ENCODE assay signal across 8 cellular contexts in genomic region chr4:140743194-140743931, GRCh38. TPM values are rescaled to one million over a fixed set of nuclear protein-coding genes. Genes with fewer than 3 reads are reported as not detected.
A peak's percentile ranks its signal among the peaks of the same experiment; 100 is the strongest.
DNase-seq lines count a peak whose midpoint lies in the region; ATAC-seq and TF ChIP-seq lines count a peak whose summit lies in the region.
"Had no signal": no experiment of that assay in that cellular context is flagged by ENCODE, and none has a peak within 500 bp of the region (broad histone marks: within the 10 kb centered on the region; RNA-seq: fewer than 3 reads in every experiment).

No MANE protein-coding gene starts in this region.

- peak; percentile 68 for ATAC-seq in GM18517 (IDR thresholded peaks at IDR 0.05; ENCODE audit: unreplicated experiment)

- WGBS in H9 (ENCODE audit: extremely low coverage, insufficient read length, low lambda C conversion rate) = no CpG with 5 or more reads among the region's 4 CpGs
- 19% methylated on average over 4 of the region's 4 CpGs for WGBS in smooth muscle cell (ENCODE audit: low lambda C conversion rate)

- H3K4ac ChIP-seq in H9 (ENCODE audit: low read depth, low read length) = no peak overlapping the region

- DNase-seq in H9 = no peak
- DNase-seq in MM.1S = peak; percentile 72
- peak; percentile 40 for DNase-seq in epithelial cell of proximal tubule (ENCODE audit: low read depth)
- DNase-seq in smooth muscle cell (lab: John Stamatoyannopoulos, UW; ENCODE audit: unreplicated experiment) = no peak
- DNase-seq in GDM1 (lab: John Stamatoyannopoulos, UW) = no peak
- no peak for DNase-seq in HUDEP-2 (lab: John Stamatoyannopoulos, UW; ENCODE audit: unreplicated experiment in 76 of 76)

- H4K20me1 ChIP-seq in H9 (ENCODE audit: control insufficient read depth, insufficient read depth, insufficient read length) = no peaks in the 10 kb centered on the region
- no peaks in the 10 kb centered on the region for H4K20me1 ChIP-seq in MM.1S (ENCODE audit: insufficient read depth, low read length)
- H4K20me1 ChIP-seq in smooth muscle cell (ENCODE audit: low read depth) = peaks cover 42% of the 10 kb centered on the region

- no peak overlapping the region for H3K27ac ChIP-seq in H9 (ENCODE audit: insufficient read length, low read depth, low read length)
- H3K27ac ChIP-seq in MM.1S (ENCODE audit: low read length) = peak overlapping the region; percentile 95
- peak overlapping the region; percentile 94 for H3K27ac ChIP-seq in smooth muscle cell (ENCODE audit: low read depth)

- no peak overlapping the region for H4K8ac ChIP-seq in H9 (replicated peaks; ENCODE audit: insufficient read length, low read depth, low read length)

- no peak overlapping the region for H3K23ac ChIP-seq in H9 (ENCODE audit: insufficient read length, low read depth, low read length)

- no peak overlapping the region for H2AFZ ChIP-seq in H9 (ENCODE audit: low read length)
- peak overlapping the region; percentile 13 for H2AFZ ChIP-seq in MM.1S (ENCODE audit: low read length)
- H2AFZ ChIP-seq in smooth muscle cell (ENCODE audit: low read depth) = no peak overlapping the region

- H3K36me3 ChIP-seq in MM.1S (replicated peaks; ENCODE audit: insufficient read depth, low read length) (no peaks in the 10 kb centered on the region), smooth muscle cell (ENCODE audit: low read depth) (no peaks in the 10 kb centered on the region)

- peaks cover 1% of the 10 kb centered on the region for H3K27me3 Mint-ChIP-seq in H9 (ENCODE audit: low read depth)

- H3F3A ChIP-seq in MM.1S (ENCODE audit: insufficient read depth, low read length) (peaks cover 43% of the 10 kb centered on the region), smooth muscle cell (ENCODE audit: low read depth) (peaks cover 5% of the 10 kb centered on the region)

- no peak overlapping the region for H2BK12ac ChIP-seq in H9 (ENCODE audit: insufficient read length, low read depth, low read length)

- H3K9ac ChIP-seq in H9 (ENCODE audit: extremely low read depth, insufficient read length, low read length) (no peak overlapping the region), MM.1S (ENCODE audit: low read length) (peak overlapping the region; percentile 69), smooth muscle cell (ENCODE audit: low read depth) (no peak overlapping the region)

- no peaks in the 10 kb centered on the region for H3K9me2 ChIP-seq in MM.1S (replicated peaks; ENCODE audit: insufficient read depth, low read length)

- no peak overlapping the region for H4K5ac ChIP-seq in H9 (ENCODE audit: insufficient read length, low read depth, low read length)

- no peak overlapping the region for H3K56ac ChIP-seq in H9 (ENCODE audit: insufficient read length, low read depth, low read length)

- H3K4me3 Mint-ChIP-seq in H9 = no peak overlapping the region
- H3K4me3 Mint-ChIP-seq: activated naive CD8-positive, alpha-beta T cell had no signal

- peak; percentile 54 for TF ChIP-seq CTCF in H9 (conservative IDR thresholded peaks at IDR 0.05)
- TF ChIP-seq CTCF in MM.1S (IDR thresholded peaks at IDR 0.05; ENCODE audit: low read length) = peak; percentile 50
- TF ChIP-seq CTCF in epithelial cell of proximal tubule (conservative IDR thresholded peaks at IDR 0.05; ENCODE audit: low read depth, low read length) = peak; percentile 58
- peak; percentile 21 for TF ChIP-seq CTCF in smooth muscle cell (IDR thresholded peaks at IDR 0.05; ENCODE audit: borderline replicate concordance, insufficient read depth, poor library complexity, severe bottlenecking)

- no peak overlapping the region for H2BK5ac ChIP-seq in H9 (ENCODE audit: insufficient read length, low read length)

- no peak overlapping the region for H4K91ac ChIP-seq in H9 (ENCODE audit: insufficient read length, low read depth, low read length)

- no peaks in the 10 kb centered on the region for H3K79me1 ChIP-seq in H9 (ENCODE audit: insufficient read depth, low read depth, low read length, poor library complexity, severe bottlenecking)

- H3K14ac ChIP-seq in H9 (ENCODE audit: insufficient read depth, low read length) = no peak overlapping the region; the same call in 1 of the 2 replicates

- peaks cover 47 to 57% of the 10 kb centered on the region in 2 experiments for H3K4me1 Mint-ChIP-seq in H9

- H3K9me3 ChIP-seq in H9 (ENCODE audit: control insufficient read depth, low read depth, low read length) = no peaks in the 10 kb centered on the region
- no peaks in the 10 kb centered on the region for H3K9me3 ChIP-seq in MM.1S (replicated peaks; ENCODE audit: insufficient read depth, low read length)
- H3K9me3 ChIP-seq in smooth muscle cell (replicated peaks; ENCODE audit: low read depth) = no peaks in the 10 kb centered on the region

- H3K36me3 Mint-ChIP-seq in H9 (ENCODE audit: insufficient read depth in 1 of 3, low read depth in 3 of 3) = peaks cover 0 to 3% (median 3%) of the 10 kb centered on the region in 3 experiments; a peak in 2 of 7 replicates
- H3K36me3 Mint-ChIP-seq: activated naive CD8-positive, alpha-beta T cell had no signal

- H2BK20ac ChIP-seq in H9 (ENCODE audit: low read depth, low read length, poor library complexity, severe bottlenecking) = no peak overlapping the region

- H2AK5ac ChIP-seq in H9 (ENCODE audit: insufficient read length, low read length) = no peak overlapping the region

- H2BK15ac ChIP-seq in H9 (ENCODE audit: low read depth, low read length) = no peak overlapping the region

- H3K4me3 ChIP-seq in MM.1S (ENCODE audit: low read length) (peak overlapping the region; percentile 51), epithelial cell of proximal tubule (ENCODE audit: low read depth, low read length) (no peak overlapping the region), smooth muscle cell (no peak overlapping the region)

- no peak overlapping the region for H3T11ph ChIP-seq in H9 (ENCODE audit: low read length)

- no peak overlapping the region for H2BK120ac ChIP-seq in H9 (ENCODE audit: low read depth, low read length, poor library complexity, severe bottlenecking)

- peaks cover 5% of the 10 kb centered on the region; the same call in 1 of the 2 replicates for H3K4me1 ChIP-seq in H9 (ENCODE audit: insufficient read depth, low read length)
- peaks cover 40% of the 10 kb centered on the region for H3K4me1 ChIP-seq in MM.1S (ENCODE audit: low read length)
- H3K4me1 ChIP-seq in smooth muscle cell (ENCODE audit: low read depth) = peaks cover 16% of the 10 kb centered on the region

- H3K27ac Mint-ChIP-seq in H9 = no peak overlapping the region
- H3K27ac Mint-ChIP-seq: activated naive CD8-positive, alpha-beta T cell had no signal

- H3K79me2 ChIP-seq in H9 (ENCODE audit: insufficient read depth, low read length) (no peaks in the 10 kb centered on the region), MM.1S (ENCODE audit: low read length) (peaks cover 60% of the 10 kb centered on the region), smooth muscle cell (ENCODE audit: low read depth) (peaks cover 71% of the 10 kb centered on the region)

- H3K18ac ChIP-seq in H9 (ENCODE audit: insufficient read length, low read depth, low read length) = no peak overlapping the region

- H3K27me3 ChIP-seq in H9 (ENCODE audit: insufficient read depth, low read length) = no peaks in the 10 kb centered on the region
- H3K27me3 ChIP-seq in MM.1S (replicated peaks; ENCODE audit: insufficient read depth, low read length) = no peaks in the 10 kb centered on the region
- no peaks in the 10 kb centered on the region for H3K27me3 ChIP-seq in smooth muscle cell (ENCODE audit: low read depth)

- H3K23me2 ChIP-seq in H9 (ENCODE audit: insufficient read length, low read depth, low read length, poor library complexity, severe bottlenecking) = no peaks in the 10 kb centered on the region

- peaks cover 3 to 6% of the 10 kb centered on the region in 2 experiments; a peak in 2 of 5 replicates for H3K9me3 Mint-ChIP-seq in H9

- no peak overlapping the region for H3K4me2 ChIP-seq in H9 (ENCODE audit: insufficient read depth, insufficient read length, low read length)
- peak overlapping the region; percentile 83 for H3K4me2 ChIP-seq in MM.1S (ENCODE audit: low read depth, low read length)
- H3K4me2 ChIP-seq in smooth muscle cell = peak overlapping the region; percentile 70

RNA-seq across cellular contexts. Expression of gene TBC1D9, which starts 12.8 kb away (rescaled TPM):
- 0.63 and 0.86 TPM in 2 replicates for total RNA-seq in H9 (2021)
- total RNA-seq in epithelial cell of proximal tubule = 15.1 and 20.3 TPM in 2 replicates
- total RNA-seq in smooth muscle cell = 31.0 and 39.5 TPM in 2 replicates
- 9.1 and 13.2 TPM in 2 replicates for polyA plus RNA-seq in smooth muscle cell

Comparison
In these comparisons a context has a peak if more than half of its experiments do, and no peak if none do; other contexts are left out.
1. DNase-seq: peak in MM.1S (single experiment) and epithelial cell of proximal tubule (single experiment); none in H9 (single experiment), smooth muscle cell (single experiment), GDM1 (single experiment) and HUDEP-2 (0 of 76).
2. Peak in every context shown above with its lines, with median percentiles within 50 percentile points of each other: CTCF ChIP-seq.